1 cellular context compared by ENCODE assay signal in genomic region chr14:74591899-74592298, GRCh38.
TF ChIP-seq lines count a peak whose summit lies in the region.

No MANE protein-coding gene starts in this region.

TF ChIP-seq in WTC11, 78 proteins besides CTCF, POLR2A, EP300 and RAD21 (continued from another document):
- TF ChIP-seq ZNF281 (CRISPR knock-in tag; IDR thresholded peaks at IDR 0.05) (no peak), ZNF671 (CRISPR knock-in tag; IDR thresholded peaks at IDR 0.05) (no peak), ZNF416 (CRISPR knock-in tag; IDR thresholded peaks at IDR 0.05) (no peak), NR1H2 (CRISPR knock-in tag; IDR thresholded peaks at IDR 0.05) (no peak), ERG (CRISPR knock-in tag; IDR thresholded peaks at IDR 0.05) (no peak), ZNF532 (CRISPR knock-in tag; IDR thresholded peaks at IDR 0.05; ENCODE audit: borderline replicate concordance) (no peak), ZNF423 (CRISPR knock-in tag; IDR thresholded peaks at IDR 0.05) (no peak), SP1 (CRISPR knock-in tag; conservative IDR thresholded peaks at IDR 0.05) (no peak), NR2C2 (CRISPR knock-in tag; IDR thresholded peaks at IDR 0.05) (no peak), FOXK1 (CRISPR knock-in tag; IDR thresholded peaks at IDR 0.05) (no peak), KAT7 (CRISPR knock-in tag; IDR thresholded peaks at IDR 0.05; ENCODE audit: borderline replicate concordance) (no peak)
TF ChIP-seq in WTC11: peak in this region for 0.
